15 cellular contexts compared by ENCODE assay signal in the genomic region with DNA sequence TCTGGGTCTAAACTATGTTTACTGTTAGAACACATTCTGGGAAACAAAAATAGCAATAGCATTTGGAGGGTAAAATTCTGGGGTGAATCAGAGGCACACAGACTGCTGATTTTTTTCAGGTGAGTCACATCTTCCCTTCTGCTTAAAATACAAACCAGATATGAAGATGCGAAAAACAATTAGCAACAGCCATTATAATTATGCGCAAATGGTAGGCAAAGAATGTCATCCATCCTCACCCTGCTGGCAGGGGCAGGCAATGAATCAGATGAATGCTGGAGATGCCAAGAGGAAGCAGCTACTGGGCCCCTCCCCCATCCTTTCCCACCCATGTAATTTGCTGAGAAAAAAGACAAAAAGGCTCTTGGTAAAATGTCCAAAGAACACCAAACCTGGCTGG.
A peak's percentile ranks its signal among the peaks of the same experiment; 100 is the strongest.
DNase-seq lines count a peak whose midpoint lies in the region; ATAC-seq, FAIRE-seq and TF ChIP-seq lines count a peak whose summit lies in the region.
"Had no signal": no experiment of that assay in that cellular context is flagged by ENCODE, and none has a peak within 500 bp of the region (broad histone marks: within the 10 kb centered on the region; RNA-seq: fewer than 3 reads in every experiment).

No MANE protein-coding gene starts in this region.

- ATAC-seq in HG02571 (IDR thresholded peaks at IDR 0.05; ENCODE audit: unreplicated experiment) (no peak), omental fat pad (ENCODE audit: low FRiP score) (no peak)
- ATAC-seq: Panc1; stimulated activated naive B cell treated with anti-CD40 and anti-IgM and Interleukin-4, amounts not matched to agents 10 μg/mL and 1 μg/mL and 100 μg/mL, for 72 hours had no signal

- no peak for TF ChIP-seq CTCF in bronchial epithelial cell (IDR thresholded peaks at IDR 0.05; ENCODE audit: insufficient read depth, low read length, severe bottlenecking)
- no peak for TF ChIP-seq CTCF in omental fat pad (IDR thresholded peaks at IDR 0.05)

- peak; percentile 9 for DNase-seq in Ammon's horn (ENCODE audit: low spot score)
- peak; percentile 62 for DNase-seq in HS-5 (ENCODE audit: low read depth)
- peak; percentile 60 for DNase-seq in bronchial epithelial cell (ENCODE audit: low read depth)
- peak; percentile 17 for DNase-seq in kidney glomerular epithelial cell (lab: John Stamatoyannopoulos, UW)
- no peak for DNase-seq in activated effector memory CD4-positive, alpha-beta T cell treated with anti-CD3 and anti-CD28 coated beads, Interleukin-2, amount 50 U/mL, for 16 hours
- DNase-seq in hypothalamus (lab: John Stamatoyannopoulos, UW): no peak
- no peak for DNase-seq in omental fat pad (ENCODE audit: low spot score)
- DNase-seq: CD8-positive, alpha-beta memory T cell; erythroblast; GOT3; KG1; NCI-H2081 treated with DMSO at 0.1 percent for 48 hours; stimulated activated naive B cell treated with anti-CD40 and anti-IgM and Interleukin-4, amounts not matched to agents 10 μg/mL and 1 μg/mL and 100 μg/mL, for 72 hours had no signal

- FAIRE-seq in bronchial epithelial cell (lab: Jason Lieb, UNC): no peak

- H3K36me3 ChIP-seq in bronchial epithelial cell (ENCODE audit: control insufficient read depth, insufficient read depth, low read length): no peaks in the 10 kb centered on the region

- H3K4me3 ChIP-seq in bronchial epithelial cell (ENCODE audit: low read depth, low read length): no peak overlapping the region

- no peaks in the 10 kb centered on the region for H3K27me3 ChIP-seq in bronchial epithelial cell (ENCODE audit: control insufficient read depth, insufficient read depth, low read length)

Comparison
In these comparisons a context has a peak if more than half of its experiments do, and no peak if none do; other contexts are left out.
1. DNase-seq: peak in Ammon's horn (single experiment), HS-5 (single experiment), bronchial epithelial cell (single experiment) and kidney glomerular epithelial cell (single experiment); none in activated effector memory CD4-positive, alpha-beta T cell treated with anti-CD3 and anti-CD28 coated beads, Interleukin-2, amount 50 U/mL, for 16 hours (single experiment), hypothalamus (0 of 51) and omental fat pad (single experiment).